Comparison of ENCODE assay signal across 8 cellular contexts in the genomic region with DNA sequence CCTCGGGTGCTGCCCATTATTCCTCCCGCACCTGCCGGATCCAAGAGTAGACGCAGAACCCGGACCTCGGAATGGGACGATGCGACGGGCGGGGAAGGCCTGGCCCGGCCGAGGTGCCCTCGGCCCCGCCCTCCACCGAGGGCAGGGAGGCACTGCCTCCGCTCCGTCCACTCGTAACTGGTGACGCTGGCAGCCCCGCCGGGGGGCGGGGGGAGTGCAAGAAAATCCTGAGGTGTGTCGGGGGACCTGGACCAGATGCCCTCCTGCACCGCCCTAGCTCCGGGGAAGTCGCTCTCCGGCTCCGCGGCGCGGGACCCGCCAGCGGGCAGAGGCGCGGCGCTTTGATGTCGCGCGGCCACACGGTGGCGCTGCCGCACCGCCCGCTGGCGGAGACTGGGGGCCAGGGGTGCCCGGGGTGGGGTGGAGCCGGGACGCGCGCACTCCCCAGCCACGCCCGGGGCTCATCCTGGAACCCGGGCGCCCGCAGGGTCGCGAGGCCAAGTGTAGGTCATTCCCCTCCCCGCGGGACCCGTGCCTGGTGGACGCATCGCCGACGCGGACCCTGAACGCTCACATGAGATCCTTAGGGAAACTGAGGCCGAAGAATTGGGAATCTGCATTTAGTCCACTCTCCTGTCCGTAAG.
DNase-seq lines count a peak whose midpoint lies in the region; ATAC-seq and TF ChIP-seq lines count a peak whose summit lies in the region.

No MANE protein-coding gene starts in this region.

- H4K20me1 ChIP-seq in fibroblast of lung (ENCODE audit: control insufficient read depth, extremely low read depth, insufficient read depth, low read length), result no peaks in the 10 kb centered on the region

- H3K9ac ChIP-seq in fibroblast of lung (ENCODE audit: insufficient read depth, low read length), result peak overlapping the region; percentile 52

- H3K9me3 ChIP-seq in fibroblast of lung (ENCODE audit: control insufficient read depth, insufficient read depth, low read depth, low read length), result no peaks in the 10 kb centered on the region

- H3K27me3 Mint-ChIP-seq in naive B cell, result peaks cover 58 to 68% (median 62%) of the 10 kb centered on the region in 3 donors
- H3K27me3 Mint-ChIP-seq in stimulated activated naive B cell treated with anti-CD40 and anti-IgM and Interleukin-4, amounts not matched to agents 10 μg/mL and 1 μg/mL and 100 μg/mL, for 72 hours, result peaks cover 53 to 70% of the 10 kb centered on the region in 2 donors

- no peaks in the 10 kb centered on the region for H3K36me3 ChIP-seq in fibroblast of lung (ENCODE audit: control insufficient read depth, insufficient read depth, low read length)

- peak overlapping the region; percentile 81 for H3K4me2 ChIP-seq in fibroblast of lung (ENCODE audit: extremely low read depth, insufficient read depth, low read length)

- peak; percentile 25 to 68 for TF ChIP-seq CTCF in fibroblast of lung (conservative IDR thresholded peaks at IDR 0.05 in 1 of 2, IDR thresholded peaks at IDR 0.05 in 1 of 2; ENCODE audit: low read depth in 1 of 2, low read length in 2 of 2)

- peaks cover 0 to 10% (median 0%) of the 10 kb centered on the region in 7 donors for H3K9me3 Mint-ChIP-seq in naive B cell
- H3K9me3 Mint-ChIP-seq in stimulated activated naive B cell treated with anti-CD40 and anti-IgM and Interleukin-4, amounts not matched to agents 10 μg/mL and 1 μg/mL and 100 μg/mL, for 72 hours, result no peaks in the 10 kb centered on the region

- no peaks in the 10 kb centered on the region for H3K79me2 ChIP-seq in fibroblast of lung (ENCODE audit: control insufficient read depth, insufficient read depth, low read length)

- peak; percentile 58 for DNase-seq in NCI-H2196 (lab: John Stamatoyannopoulos, UW; ENCODE audit: unreplicated experiment)
- DNase-seq in NCI-H2196 treated with DMSO at 0.1 percent for 48 hours (lab: John Stamatoyannopoulos, UW; ENCODE audit: unreplicated experiment), result no peak
- peak; percentile 17 for DNase-seq in NCI-H460 (ENCODE audit: extremely low read depth, low read depth)
- peak; percentile 68 to 78 for DNase-seq in activated T-cell treated with anti-CD3 and anti-CD28 coated beads, Interleukin-2, amount 50 U/mL, for 48 hours
- peak; percentile 28 to 35 for DNase-seq in fibroblast of lung (ENCODE audit: low read depth in 2 of 2)
- peak; percentile 58 for DNase-seq in naive B cell
- DNase-seq in stimulated activated naive B cell treated with anti-CD40 and anti-IgM and Interleukin-4, amounts not matched to agents 10 μg/mL and 1 μg/mL and 100 μg/mL, for 72 hours, result peak; percentile 50

- H3K4me1 Mint-ChIP-seq in naive B cell, result peaks cover 0 to 6% (median 4%) of the 10 kb centered on the region in 3 donors
- peaks cover 0 to 1% of the 10 kb centered on the region in 2 donors for H3K4me1 Mint-ChIP-seq in stimulated activated naive B cell treated with anti-CD40 and anti-IgM and Interleukin-4, amounts not matched to agents 10 μg/mL and 1 μg/mL and 100 μg/mL, for 72 hours

- H3K4me1 ChIP-seq in fibroblast of lung (ENCODE audit: control insufficient read depth, extremely low read depth, insufficient read depth, low read length), result no peaks in the 10 kb centered on the region

- H3K4me3 ChIP-seq in fibroblast of lung (replicated peaks in 1 of 4; ENCODE audit: control extremely low read depth in 1 of 4, insufficient read depth in 1 of 4, low read depth in 3 of 4, low read length in 4 of 4), result peak overlapping the region; percentile 57 to 70 (median 64)

- no peak overlapping the region for H3K27ac ChIP-seq in fibroblast of lung (ENCODE audit: insufficient read depth, low read length)

- peak overlapping the region; percentile 87 for H2AFZ ChIP-seq in fibroblast of lung (ENCODE audit: low read length)

- peak overlapping the region in 2 of 6 donors; percentile 22 to 71 for H3K27ac Mint-ChIP-seq in naive B cell
- H3K27ac Mint-ChIP-seq in stimulated activated naive B cell treated with anti-CD40 and anti-IgM and Interleukin-4, amounts not matched to agents 10 μg/mL and 1 μg/mL and 100 μg/mL, for 72 hours, result no peak overlapping the region

- peaks cover 5% of the 10 kb centered on the region for H3K27me3 ChIP-seq in fibroblast of lung (ENCODE audit: control insufficient read depth, insufficient read depth, low read length)

- H3K4me3 Mint-ChIP-seq in naive B cell, result peak overlapping the region in 7 of 8 donors; percentile 57 to 87 (median 77)
- H3K4me3 Mint-ChIP-seq in stimulated activated naive B cell treated with anti-CD40 and anti-IgM and Interleukin-4, amounts not matched to agents 10 μg/mL and 1 μg/mL and 100 μg/mL, for 72 hours, result peak overlapping the region; percentile 64 to 76

- ATAC-seq in HG02852 (IDR thresholded peaks at IDR 0.05; ENCODE audit: unreplicated experiment) (peak; percentile 84), naive B cell (ENCODE audit: low read depth in 2 of 2) (peak; percentile 90 to 92)
- ATAC-seq in stimulated activated naive B cell treated with anti-CD40 and anti-IgM and Interleukin-4, amounts not matched to agents 10 μg/mL and 1 μg/mL and 100 μg/mL, for 72 hours (replicated peaks), result peak; percentile 94 to 96

- H3K36me3 Mint-ChIP-seq in naive B cell, result no peaks in the 10 kb centered on the region
- no peaks in the 10 kb centered on the region for H3K36me3 Mint-ChIP-seq in stimulated activated naive B cell treated with anti-CD40 and anti-IgM and Interleukin-4, amounts not matched to agents 10 μg/mL and 1 μg/mL and 100 μg/mL, for 72 hours
